In the genomic region with DNA sequence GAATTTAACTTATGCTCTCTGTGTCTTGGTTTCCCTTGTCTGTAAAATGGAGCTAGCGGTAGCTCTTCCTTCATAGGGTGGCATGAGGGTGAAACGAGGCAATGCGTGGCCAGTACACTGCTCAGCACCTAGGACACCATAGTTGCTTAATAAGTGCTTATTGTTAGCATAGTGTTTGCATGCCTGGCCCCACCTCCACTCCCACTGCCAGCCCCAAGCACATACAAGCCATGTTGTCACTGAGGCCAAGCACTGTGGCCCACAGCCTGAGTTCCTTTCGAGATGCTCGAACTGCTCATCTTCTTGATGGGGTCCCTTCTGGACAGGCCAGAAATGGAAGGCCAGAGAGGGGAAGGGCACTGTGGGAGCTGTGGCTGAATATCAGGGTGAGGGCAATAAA, we compare ENCODE assay signal across 8 cellular contexts. TPM values are rescaled to one million over a fixed set of nuclear protein-coding genes. Genes with fewer than 3 reads are reported as not detected.
DNase-seq lines count a peak whose midpoint lies in the region; ATAC-seq and TF ChIP-seq lines count a peak whose summit lies in the region.

No MANE protein-coding gene starts in this region.

- H3K79me2 ChIP-seq in fibroblast of lung (ENCODE audit: control insufficient read depth, insufficient read depth, low read length) = no peaks in the 10 kb centered on the region

- ATAC-seq in GM19467 (IDR thresholded peaks at IDR 0.05; ENCODE audit: unreplicated experiment) (no peak), HG03095 (IDR thresholded peaks at IDR 0.05; ENCODE audit: unreplicated experiment) (no peak)

- peak; percentile 77 for DNase-seq in DMS53 (lab: John Stamatoyannopoulos, UW)
- no peak for DNase-seq in DMS53 treated with DMSO at 0.1 percent for 48 hours (lab: John Stamatoyannopoulos, UW; ENCODE audit: unreplicated experiment)
- DNase-seq in SJCRH30 = no peak
- DNase-seq in fibroblast of lung (ENCODE audit: low read depth in 2 of 2) = no peak
- no peak for DNase-seq in GM10248 (ENCODE audit: extremely low spot score)

- H3K36me3 ChIP-seq in SJCRH30 = peaks cover 19% of the 10 kb centered on the region
- peaks cover 22% of the 10 kb centered on the region for H3K36me3 ChIP-seq in fibroblast of lung (ENCODE audit: control insufficient read depth, insufficient read depth, low read length)
- H3K36me3 ChIP-seq in skeletal muscle tissue (ENCODE audit: control insufficient read depth in 3 of 3, insufficient read depth in 3 of 3, low read length in 3 of 3) = peaks cover 25 to 33% (median 32%) of the 10 kb centered on the region in 3 donors

- H3K9me3 ChIP-seq in SJCRH30 (replicated peaks) (no peaks in the 10 kb centered on the region), fibroblast of lung (ENCODE audit: control insufficient read depth, insufficient read depth, low read depth, low read length) (no peaks in the 10 kb centered on the region), skeletal muscle tissue (ENCODE audit: control insufficient read depth in 3 of 3, low read length in 3 of 3) (no peaks in the 10 kb centered on the region)

- H3K4me3 ChIP-seq in SJCRH30 = peak overlapping the region; percentile 66
- peak overlapping the region; percentile 68 to 89 (median 70) for H3K4me3 ChIP-seq in fibroblast of lung (replicated peaks in 1 of 4; ENCODE audit: control extremely low read depth in 1 of 4, insufficient read depth in 1 of 4, low read depth in 3 of 4, low read length in 4 of 4)
- H3K4me3 ChIP-seq in skeletal muscle tissue (ENCODE audit: low read length in 3 of 3) = peak overlapping the region; percentile 73 to 89 (median 82)

- H3K4me2 ChIP-seq in fibroblast of lung (ENCODE audit: extremely low read depth, insufficient read depth, low read length) = peak overlapping the region; percentile 82

- no peaks in the 10 kb centered on the region for H4K20me1 ChIP-seq in fibroblast of lung (ENCODE audit: control insufficient read depth, extremely low read depth, insufficient read depth, low read length)

- POLR2A ChIA-PET in GM10248 (lab: Yijun Ruan, JAX) = no interaction called here

- TF ChIP-seq CTCF in fibroblast of lung (conservative IDR thresholded peaks at IDR 0.05 in 1 of 2, IDR thresholded peaks at IDR 0.05 in 1 of 2; ENCODE audit: low read depth in 1 of 2, low read length in 2 of 2) (no peak), GM10248 (IDR thresholded peaks at IDR 0.05; ENCODE audit: control extremely low read depth, extremely low read depth, low read depth, missing control alignments) (no peak)

- no peaks in the 10 kb centered on the region for H3K27me3 ChIP-seq in SJCRH30
- H3K27me3 ChIP-seq in fibroblast of lung (ENCODE audit: control insufficient read depth, insufficient read depth, low read length) = no peaks in the 10 kb centered on the region
- no peaks in the 10 kb centered on the region for H3K27me3 ChIP-seq in skeletal muscle tissue (ENCODE audit: control insufficient read depth in 3 of 3, insufficient read depth in 3 of 3, low read length in 3 of 3)

- no peak overlapping the region for H2AFZ ChIP-seq in fibroblast of lung (ENCODE audit: low read length)

- CTCF ChIA-PET in GM10248 (lab: Yijun Ruan, JAX) = interaction anchor here (1.4 kb wide), 1 partner anchor 20 kb away, joined by 5 read pairs; no protein-coding TSS in a partner anchor

- H3K9ac ChIP-seq in fibroblast of lung (ENCODE audit: insufficient read depth, low read length) = no peak overlapping the region
- peak overlapping the region; percentile 69 to 87 (median 75) for H3K9ac ChIP-seq in skeletal muscle tissue (ENCODE audit: low read depth in 1 of 3, low read length in 3 of 3)

- H3K4me1 ChIP-seq in SJCRH30 = peaks cover 5% of the 10 kb centered on the region; the same call in 1 of the 2 replicates
- peaks cover 4% of the 10 kb centered on the region for H3K4me1 ChIP-seq in fibroblast of lung (ENCODE audit: control insufficient read depth, extremely low read depth, insufficient read depth, low read length)
- H3K4me1 ChIP-seq in skeletal muscle tissue (ENCODE audit: control insufficient read depth in 3 of 3, insufficient read depth in 3 of 3, low read length in 3 of 3) = peaks cover 10 to 12% (median 12%) of the 10 kb centered on the region in 3 donors

- H3K27ac ChIP-seq in SJCRH30 (no peak overlapping the region; the same call in 1 of the 2 replicates), fibroblast of lung (ENCODE audit: insufficient read depth, low read length) (peak overlapping the region; percentile 69), skeletal muscle tissue (ENCODE audit: low read depth, low read length) (no peak overlapping the region)

RNA-seq across cellular contexts. Expression of a gene that starts 0.8 kb away (rescaled TPM):
- 2.4 and 2.9 TPM in 2 replicates for total RNA-seq in SJCRH30 (2014; rRNA removed; shearing (Covaris generic))
- 8.2 and 8.6 TPM in 2 replicates for total RNA-seq in fibroblast of lung
- 1.9 and 2.1 TPM in 2 replicates for polyA plus RNA-seq in fibroblast of lung
- 5.9 and 7.1 TPM in 2 replicates for polyA plus RNA-seq in fibroblast of lung (2012)
- 4.6 and 9.7 TPM in 2 replicates for polyA minus RNA-seq in fibroblast of lung (ENCODE audit: low replicate concordance)
- 1.6 TPM for total RNA-seq in skeletal muscle tissue

RNA-seq across cellular contexts. Expression of a gene that starts 45.1 kb away (rescaled TPM):
- 101 and 104 TPM in 2 replicates for total RNA-seq in SJCRH30 (2014; rRNA removed; shearing (Covaris generic))
- 62.1 and 157 TPM in 2 replicates for total RNA-seq in fibroblast of lung
- 15.5 and 23.4 TPM in 2 replicates for polyA plus RNA-seq in fibroblast of lung
- polyA plus RNA-seq in fibroblast of lung (2012) = 26.5 and 32.5 TPM in 2 replicates
- polyA minus RNA-seq in fibroblast of lung (ENCODE audit: low replicate concordance) = 11.4 and 30.3 TPM in 2 replicates
- 43.3 TPM for total RNA-seq in skeletal muscle tissue

RNA-seq across cellular contexts. Expression of a gene that starts 46.5 kb away (rescaled TPM):
- 65.0 and 70.1 TPM in 2 replicates for total RNA-seq in SJCRH30 (2014; rRNA removed; shearing (Covaris generic))
- total RNA-seq in fibroblast of lung = 226 and 313 TPM in 2 replicates
- 127 and 137 TPM in 2 replicates for polyA plus RNA-seq in fibroblast of lung
- polyA plus RNA-seq in fibroblast of lung (2012) = 99.0 and 118 TPM in 2 replicates
- 18.3 and 19.0 TPM in 2 replicates for polyA minus RNA-seq in fibroblast of lung (ENCODE audit: low replicate concordance)
- total RNA-seq in skeletal muscle tissue = 83.0 TPM
